ENCODE assay signal across 1 cellular context in the genomic region with DNA sequence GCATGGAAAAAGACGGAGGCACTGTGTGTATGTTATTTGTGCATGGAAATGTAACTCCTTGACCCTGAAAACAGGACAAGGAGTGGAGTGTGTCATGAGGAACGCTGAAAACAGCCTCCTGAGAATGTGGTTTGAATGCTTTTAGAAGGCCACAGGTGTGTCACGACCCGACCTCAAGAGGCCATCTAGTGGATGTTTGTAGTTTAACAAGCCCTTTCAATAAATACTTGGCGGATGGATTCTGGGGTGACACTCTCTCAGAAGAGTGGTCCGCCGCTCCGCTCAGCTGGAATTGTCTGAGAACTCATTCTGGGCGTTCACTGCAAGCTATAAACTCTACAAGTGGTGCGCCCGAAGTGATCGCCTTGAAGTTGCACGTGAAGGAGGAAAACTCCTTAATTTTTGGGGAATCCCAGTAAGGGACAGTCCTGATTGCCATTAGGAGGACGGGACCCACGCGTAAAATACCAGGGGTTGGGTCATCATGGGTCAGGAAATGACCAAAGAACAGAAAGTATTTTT.
TF ChIP-seq lines count a peak whose summit lies in the region.

No MANE protein-coding gene starts in this region.

TF ChIP-seq in GM12878, 131 proteins besides CTCF, POLR2A, EP300 and RAD21 (continued from another document):
- TF ChIP-seq TCF3 (IDR thresholded peaks at IDR 0.05; ENCODE audit: borderline replicate concordance, insufficient read depth, low read depth, low read length) (0 out of 2 replicates have a peak, but pooled peaks have one; percentile 23), RUNX3 (IDR thresholded peaks at IDR 0.05; ENCODE audit: low read length) (peak; percentile 70), CREM (IDR thresholded peaks at IDR 0.05; ENCODE audit: low read depth) (peak; percentile 33; the same call in 1 of the 2 replicates), RB1 (IDR thresholded peaks at IDR 0.05; ENCODE audit: borderline replicate concordance) (0 out of 2 replicates have a peak, but pooled peaks have one; percentile 47), FOXM1 (IDR thresholded peaks at IDR 0.05; ENCODE audit: low read depth, low read length) (0 out of 2 replicates have a peak, but pooled peaks have one; percentile 17), NR2F1 (conservative IDR thresholded peaks at IDR 0.05) (0 out of 2 replicates have a peak, but pooled peaks have one; percentile 29), TCF12 (IDR thresholded peaks at IDR 0.05; ENCODE audit: low read depth, low read length) (0 out of 2 replicates have a peak, but pooled peaks have one; percentile 9)
